Comparison of ENCODE assay signal across 11 cellular contexts in genomic region chr3:119206611-119207511, GRCh38. TPM values are rescaled to one million over a fixed set of nuclear protein-coding genes. Genes with fewer than 3 reads are reported as not detected.
DNase-seq lines count a peak whose midpoint lies in the region; ATAC-seq, FAIRE-seq and TF ChIP-seq lines count a peak whose summit lies in the region.
"Had no signal": no experiment of that assay in that cellular context is flagged by ENCODE, and none has a peak within 500 bp of the region (broad histone marks: within the 10 kb centered on the region; RNA-seq: fewer than 3 reads in every experiment).

No MANE protein-coding gene starts in this region.

- POLR2A ChIA-PET in activated CD4-positive, alpha-beta memory T cell treated with anti-CD3 and anti-CD28 coated beads for 36 hours (lab: Charles Lee): no interaction called here

- H4K20me1 ChIP-seq in KMS-11 (ENCODE audit: insufficient read depth) (no peaks in the 10 kb centered on the region), mammary epithelial cell (ENCODE audit: insufficient read depth, low read length) (no peaks in the 10 kb centered on the region)

- no peak overlapping the region for H2BK15ac ChIP-seq in mesendoderm (replicated peaks; ENCODE audit: low read depth)

- in situ Hi-C loops in mammary epithelial cell (cut with MboI; ENCODE audit: low sequenced_read_pairs in 2 of 2): no loop called here

- H2BK120ac ChIP-seq in mesendoderm (ENCODE audit: low read depth, low read length): peak overlapping the region; percentile 0

- H3K79me2 ChIP-seq in KMS-11 (ENCODE audit: insufficient read depth, low read depth) (no peaks in the 10 kb centered on the region), mammary epithelial cell (ENCODE audit: insufficient read depth, low read length) (no peaks in the 10 kb centered on the region), mesendoderm (ENCODE audit: control insufficient read depth, insufficient read depth, low read length) (no peaks in the 10 kb centered on the region)

- peaks cover 20% of the 10 kb centered on the region for H3K36me3 Mint-ChIP-seq in activated CD4-positive, alpha-beta memory T cell treated with anti-CD3 and anti-CD28 coated beads for 36 hours

- no peaks in the 10 kb centered on the region for H3K9me3 Mint-ChIP-seq in activated CD4-positive, alpha-beta memory T cell treated with anti-CD3 and anti-CD28 coated beads for 36 hours

- H3K4ac ChIP-seq in mesendoderm (ENCODE audit: low read depth, low read length): peak overlapping the region; percentile 77

- intact Hi-C loops in mammary epithelial cell (cut with micrococcal nuclease): loop anchor here (1.0 to 2.0 kb wide), 3 partner anchors 34 to 325 kb away; partner anchors contain the start of gene B4GALT4
- intact Hi-C loops in activated CD4-positive, alpha-beta memory T cell treated with anti-CD3 and anti-CD28 coated beads for 36 hours (cut with micrococcal nuclease): no loop called here

- FAIRE-seq in GM12892 (lab: Jason Lieb, UNC): peak; percentile 14

- H2AFZ ChIP-seq in KMS-11 (ENCODE audit: low read depth) (no peak overlapping the region), mammary epithelial cell (ENCODE audit: low read depth, low read length) (peak overlapping the region; percentile 54)

- WGBS in mammary epithelial cell (ENCODE audit: low coverage, missing lambda C conversion rate): 13% methylated on average over 4 of the region's 4 CpGs
- no CpG with 5 or more reads among the region's 4 CpGs for WGBS in mesendoderm (ENCODE audit: extremely low coverage, insufficient coverage, low lambda C conversion rate)

- H3K27me3 ChIP-seq in KMS-11 (ENCODE audit: insufficient read depth, low read depth): no peaks in the 10 kb centered on the region
- H3K27me3 ChIP-seq in mammary epithelial cell (ENCODE audit: insufficient read depth, low read length): no peaks in the 10 kb centered on the region
- H3K27me3 ChIP-seq in mesendoderm (ENCODE audit: insufficient read depth, low read length, poor library complexity): no peaks in the 10 kb centered on the region

- H3K18ac ChIP-seq in mesendoderm (ENCODE audit: low read length): no peak overlapping the region

- H3K27ac ChIP-seq in KMS-11 (no peak overlapping the region), mammary epithelial cell (ENCODE audit: insufficient read depth, low read depth, low read length) (peak overlapping the region; percentile 3), mesendoderm (ENCODE audit: low read depth, low read length) (peak overlapping the region; percentile 87)

- TF ChIP-seq CTCF in KMS-11 (conservative IDR thresholded peaks at IDR 0.05; ENCODE audit: low read depth, low read length) (no peak), mammary epithelial cell (conservative IDR thresholded peaks at IDR 0.05 in 1 of 2, IDR thresholded peaks at IDR 0.05 in 1 of 2; ENCODE audit: extremely low read depth in 1 of 2, insufficient read depth in 1 of 2, low read depth in 1 of 2, low read length in 2 of 2) (peak in 1 of 2 donors; percentile 41)

- no peak overlapping the region for H3K23ac ChIP-seq in mesendoderm (ENCODE audit: low read length)

- peaks cover 22% of the 10 kb centered on the region for H3K4me1 Mint-ChIP-seq in activated CD4-positive, alpha-beta memory T cell treated with anti-CD3 and anti-CD28 coated beads for 36 hours (ENCODE audit: low read depth)

- H4K5ac ChIP-seq in mesendoderm (ENCODE audit: low read length): peak overlapping the region; percentile 26

- no peak overlapping the region for H3K4me3 Mint-ChIP-seq in activated CD4-positive, alpha-beta memory T cell treated with anti-CD3 and anti-CD28 coated beads for 36 hours

- dilution Hi-C loops in mammary epithelial cell (cut with HindIII; ENCODE audit: low sequenced_read_pairs): no loop called here

- TF ChIP-seq POLR2A in GM12892 (IDR thresholded peaks at IDR 0.05; ENCODE audit: low read depth, low read length): no peak

- H3K9ac ChIP-seq in KMS-11 (no peak overlapping the region), mammary epithelial cell (ENCODE audit: insufficient read depth, low read length) (no peak overlapping the region), mesendoderm (ENCODE audit: low read length) (peak overlapping the region; percentile 56)

- H3K36me3 ChIP-seq in KMS-11 (ENCODE audit: insufficient read depth) (no peaks in the 10 kb centered on the region), mammary epithelial cell (ENCODE audit: insufficient read depth, low read length) (peaks cover 4% of the 10 kb centered on the region), mesendoderm (ENCODE audit: control insufficient read depth, insufficient read depth, low read length) (no peaks in the 10 kb centered on the region)

- H3K56ac ChIP-seq in mesendoderm (ENCODE audit: low read length): peak overlapping the region; percentile 66

- ATAC-seq in HG02588 (IDR thresholded peaks at IDR 0.05; ENCODE audit: unreplicated experiment): no peak

- no TSS peak for BruUV-seq in mammary epithelial cell (replicated peaks; lab: Mats Ljungman, UMichigan)

- CTCF ChIA-PET in mammary epithelial cell (lab: Charles Lee; ENCODE audit: low non-redundant PET): no interaction called here
- CTCF ChIA-PET in activated CD4-positive, alpha-beta memory T cell treated with anti-CD3 and anti-CD28 coated beads for 36 hours (lab: Charles Lee): interaction anchor here (2.0 kb wide), 1 partner anchor 35 kb away, joined by 6 read pairs; no protein-coding TSS in a partner anchor

- H2AK5ac ChIP-seq in mesendoderm (ENCODE audit: low read length): peak overlapping the region; percentile 3

- no peaks in the 10 kb centered on the region for H3K9me3 ChIP-seq in mammary epithelial cell (replicated peaks; ENCODE audit: insufficient read depth, low read length)

- H2BK5ac ChIP-seq in mesendoderm (ENCODE audit: low read length): peak overlapping the region; percentile 95

- no peaks in the 10 kb centered on the region for H3K79me1 ChIP-seq in mesendoderm (ENCODE audit: low read length)

- H3K27ac Mint-ChIP-seq in activated CD4-positive, alpha-beta memory T cell treated with anti-CD3 and anti-CD28 coated beads for 36 hours: no peak overlapping the region

- H3K27me3 Mint-ChIP-seq in activated CD4-positive, alpha-beta memory T cell treated with anti-CD3 and anti-CD28 coated beads for 36 hours: no peaks in the 10 kb centered on the region

- H3K4me1 ChIP-seq in KMS-11 (ENCODE audit: low read depth, poor library complexity, severe bottlenecking) (peaks cover 23% of the 10 kb centered on the region), mammary epithelial cell (ENCODE audit: insufficient read depth, low read length) (peaks cover 18% of the 10 kb centered on the region), mesendoderm (ENCODE audit: control insufficient read depth, low read depth, low read length) (peaks cover 17% of the 10 kb centered on the region)

- H4K8ac ChIP-seq in mesendoderm (ENCODE audit: low read depth, low read length): no peak overlapping the region

- DNase-seq in GM12892 (ENCODE audit: insufficient read length) (no peak), mammary epithelial cell (peak; percentile 61), mesendoderm (peak; percentile 94), EL (no peak)
- DNase-seq in activated CD4-positive, alpha-beta memory T cell treated with anti-CD3 and anti-CD28 coated beads for 36 hours: no peak
- no peak for DNase-seq in activated T-cell treated with anti-CD3 and anti-CD28 coated beads, Interleukin-2, amount 50 U/mL, for 1 hour
- DNase-seq: effector memory CD4-positive, alpha-beta T cell; T-helper 9 cell had no signal

- H3K4me2 ChIP-seq in KMS-11: peak overlapping the region; percentile 56
- H3K4me2 ChIP-seq in mammary epithelial cell (ENCODE audit: insufficient read depth, low read depth, low read length): peak overlapping the region; percentile 39
- no peak overlapping the region for H3K4me2 ChIP-seq in mesendoderm (ENCODE audit: low read length)

- no peak overlapping the region for H3K4me3 ChIP-seq in KMS-11 (IDR thresholded peaks at IDR 0.05; ENCODE audit: insufficient read depth, low read depth, low read length)
- H3K4me3 ChIP-seq in mammary epithelial cell (replicated peaks in 1 of 3; ENCODE audit: insufficient read depth in 1 of 3, low read depth in 2 of 3, low read length in 3 of 3): no peak overlapping the region
- no peak overlapping the region for H3K4me3 ChIP-seq in mesendoderm (ENCODE audit: low read length)

RNA-seq across cellular contexts. Expression of gene UPK1B, which starts 33.5 kb away (rescaled TPM):
- polyA plus RNA-seq in GM12892 (2012; ENCODE audit: missing spikeins): not detected
- 1 to 10 TPM in 1 of 2 donors, not detected in 1; 1.7 TPM for total RNA-seq in mammary epithelial cell
- 0.50 TPM for polyA plus RNA-seq in mammary epithelial cell
- polyA minus RNA-seq in mammary epithelial cell: 1.4 TPM
- polyA plus RNA-seq in mesendoderm (2013, experiment 1 of 2): 0.93 TPM
- polyA plus RNA-seq in mesendoderm (2013, experiment 2 of 2): 0.59 TPM
- total RNA-seq in activated CD4-positive, alpha-beta memory T cell treated with anti-CD3 and anti-CD28 coated beads for 36 hours: not detected
- total RNA-seq: NCI-H460 had no signal

RNA-seq across cellular contexts. Expression of gene B4GALT4, which starts 33.8 kb away (rescaled TPM):
- 12.5 TPM for polyA plus RNA-seq in GM12892 (2012; ENCODE audit: missing spikeins)
- total RNA-seq in mammary epithelial cell: 10 to 100 TPM; 18.3 to 34.8 TPM
- 18.9 TPM for polyA plus RNA-seq in mammary epithelial cell
- 18.0 TPM for polyA minus RNA-seq in mammary epithelial cell
- polyA plus RNA-seq in mesendoderm (2013, experiment 1 of 2): 16.6 TPM
- polyA plus RNA-seq in mesendoderm (2013, experiment 2 of 2): 17.0 TPM
- 10 to 100 TPM; 13.5 to 14.2 TPM for total RNA-seq in activated CD4-positive, alpha-beta memory T cell treated with anti-CD3 and anti-CD28 coated beads for 36 hours

Comparison
In these comparisons a context has a peak if more than half of its experiments do, and no peak if none do; other contexts are left out.
1. DNase-seq: peak in mammary epithelial cell (single experiment) and mesendoderm (single experiment); none in GM12892 (single experiment), activated CD4-positive, alpha-beta memory T cell treated with anti-CD3 and anti-CD28 coated beads for 36 hours (single experiment), activated T-cell treated with anti-CD3 and anti-CD28 coated beads, Interleukin-2, amount 50 U/mL, for 1 hour (single experiment) and EL (single experiment).